ENCODE assay signal across 7 cellular contexts in the genomic region with DNA sequence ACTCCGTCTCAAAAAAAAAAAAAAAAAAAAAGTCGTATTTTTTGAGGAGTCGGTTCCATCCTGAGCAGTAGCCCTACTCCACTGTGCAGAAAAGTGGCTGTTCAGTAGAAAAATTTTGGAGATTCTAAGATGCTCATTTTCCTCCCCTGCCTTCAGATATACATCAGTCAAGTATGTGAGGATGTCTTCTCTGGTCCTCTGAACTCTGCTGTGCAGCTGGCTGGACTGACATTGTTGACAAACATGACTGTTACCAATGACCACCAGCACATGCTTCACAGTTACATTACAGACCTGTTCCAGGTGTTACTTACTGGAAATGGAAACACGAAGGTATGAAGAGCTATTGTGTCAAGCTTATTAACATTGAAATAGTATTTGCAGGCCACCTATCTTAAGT. TPM values are rescaled to one million over a fixed set of nuclear protein-coding genes. Genes with fewer than 3 reads are reported as not detected.
DNase-seq lines count a peak whose midpoint lies in the region; ATAC-seq, FAIRE-seq and TF ChIP-seq lines count a peak whose summit lies in the region.
"Not testable (repeated sequence)": the region's sequence is repeated elsewhere in the genome, so short reads cannot be mapped to it uniquely, and the experiment has no call there.
"Had no signal": no experiment of that assay in that cellular context is flagged by ENCODE, and none has a peak within 500 bp of the region (broad histone marks: within the 10 kb centered on the region; RNA-seq: fewer than 3 reads in every experiment).

No MANE protein-coding gene starts in this region.

- H3K4me3 ChIP-seq in K562; trophoblast cell (ENCODE audit: low read depth, low read length): not testable (repeated sequence)

- H3K4ac ChIP-seq in trophoblast cell (ENCODE audit: low read depth, low read length): not testable (repeated sequence)

- H3K27ac Mint-ChIP-seq in T-helper 17 cell: peak overlapping the region; percentile 75
- peak overlapping the region; percentile 40 for H3K27ac Mint-ChIP-seq in activated CD4-positive, alpha-beta memory T cell treated with anti-CD3 and anti-CD28 coated beads for 36 hours
- peak overlapping the region; percentile 3 for H3K27ac Mint-ChIP-seq in stimulated activated naive B cell treated with anti-CD40 and anti-IgM and Interleukin-4, amounts not matched to agents 10 μg/mL and 1 μg/mL and 100 μg/mL, for 72 hours

- H3K4me1 ChIP-seq in K562 (replicated peaks in 1 of 2; ENCODE audit: control insufficient read depth in 2 of 2, insufficient read depth in 2 of 2, low read length in 2 of 2); trophoblast cell (ENCODE audit: control insufficient read depth in 1 of 2, insufficient read depth in 2 of 2, low read length in 2 of 2): not testable (repeated sequence)

- not testable (repeated sequence) for H4K20me1 ChIP-seq in K562 (replicated peaks; ENCODE audit: control insufficient read depth, insufficient read depth, low read length)

- not testable (repeated sequence) for H2BK12ac ChIP-seq in trophoblast cell (ENCODE audit: low read length)

- H4K12ac ChIP-seq in trophoblast cell (ENCODE audit: low read depth, low read length): not testable (repeated sequence)

- H3K27me3 Mint-ChIP-seq in T-helper 17 cell; activated CD4-positive, alpha-beta memory T cell treated with anti-CD3 and anti-CD28 coated beads for 36 hours; stimulated activated naive B cell treated with anti-CD40 and anti-IgM and Interleukin-4, amounts not matched to agents 10 μg/mL and 1 μg/mL and 100 μg/mL, for 72 hours: not testable (repeated sequence)

- H2BK120ac ChIP-seq in trophoblast cell (ENCODE audit: insufficient read depth, low read length, poor library complexity): not testable (repeated sequence)

- H3K36me3 Mint-ChIP-seq in T-helper 17 cell (ENCODE audit: low read depth): not testable (repeated sequence)
- H3K36me3 Mint-ChIP-seq in activated CD4-positive, alpha-beta memory T cell treated with anti-CD3 and anti-CD28 coated beads for 36 hours: peaks cover 44% of the 10 kb centered on the region
- H3K36me3 Mint-ChIP-seq in stimulated activated naive B cell treated with anti-CD40 and anti-IgM and Interleukin-4, amounts not matched to agents 10 μg/mL and 1 μg/mL and 100 μg/mL, for 72 hours: peaks cover 30 to 50% of the 10 kb centered on the region in 2 donors

- not testable (repeated sequence) for H4K8ac ChIP-seq in trophoblast cell (ENCODE audit: low read depth, low read length)

- not testable (repeated sequence) for H3K79me1 ChIP-seq in trophoblast cell (ENCODE audit: low read length)

- TF ChIP-seq RAD21 in K562 (CRISPR knock-in tag; conservative IDR thresholded peaks at IDR 0.05 in 1 of 2, IDR thresholded peaks at IDR 0.05 in 1 of 2): not testable (repeated sequence)

- CTCF ChIA-PET in activated CD4-positive, alpha-beta memory T cell treated with anti-CD3 and anti-CD28 coated beads for 36 hours (lab: Charles Lee): interaction anchor here (1.0 kb wide), 1 partner anchor 17 kb away, joined by 3 read pairs; a partner anchor contains a TSS
- CTCF ChIA-PET in K562 (lab: Yijun Ruan, JAX; ENCODE audit: low intra/inter-chr PET ratio): not testable (repeated sequence)

- H3K36me3 ChIP-seq in K562 (ENCODE audit: control insufficient read depth, insufficient read depth, low read length): peaks cover 86% of the 10 kb centered on the region
- not testable (repeated sequence) for H3K36me3 ChIP-seq in trophoblast cell (ENCODE audit: control insufficient read depth in 1 of 2, insufficient read depth in 2 of 2, low read length in 2 of 2)

- not testable (repeated sequence) for H3K4me3 Mint-ChIP-seq in T-helper 17 cell; activated CD4-positive, alpha-beta memory T cell treated with anti-CD3 and anti-CD28 coated beads for 36 hours; stimulated activated naive B cell treated with anti-CD40 and anti-IgM and Interleukin-4, amounts not matched to agents 10 μg/mL and 1 μg/mL and 100 μg/mL, for 72 hours

- in situ Hi-C loops in K562 (cut with MboI): not testable (repeated sequence)

- not testable (repeated sequence) for H3K4me1 Mint-ChIP-seq in T-helper 17 cell; activated CD4-positive, alpha-beta memory T cell treated with anti-CD3 and anti-CD28 coated beads for 36 hours (ENCODE audit: low read depth); stimulated activated naive B cell treated with anti-CD40 and anti-IgM and Interleukin-4, amounts not matched to agents 10 μg/mL and 1 μg/mL and 100 μg/mL, for 72 hours

- not testable (repeated sequence) for H3K79me2 ChIP-seq in K562 (ENCODE audit: control insufficient read depth, insufficient read depth, low read length); trophoblast cell (ENCODE audit: control insufficient read depth, insufficient read depth, low read length, poor library complexity)

- H2AFZ ChIP-seq in K562 (ENCODE audit: low read depth, low read length); trophoblast cell (ENCODE audit: insufficient read depth, low read length, poor library complexity): not testable (repeated sequence)

- TF ChIP-seq EP300 in K562 (IDR thresholded peaks at IDR 0.05; ENCODE audit: low read length): not testable (repeated sequence)

- not testable (repeated sequence) for H3K4me2 ChIP-seq in K562 (ENCODE audit: insufficient read depth, low read length); trophoblast cell (ENCODE audit: low read length)

- not testable (repeated sequence) for ATAC-seq in T-helper 17 cell; K562; stimulated activated naive B cell treated with anti-CD40 and anti-IgM and Interleukin-4, amounts not matched to agents 10 μg/mL and 1 μg/mL and 100 μg/mL, for 72 hours (replicated peaks)

- H2AK5ac ChIP-seq in trophoblast cell (ENCODE audit: low read length): not testable (repeated sequence)

- H2BK5ac ChIP-seq in trophoblast cell (ENCODE audit: low read depth, low read length, poor library complexity): not testable (repeated sequence)

- H3K9ac ChIP-seq in K562 (ENCODE audit: insufficient read depth in 1 of 2, low read depth in 2 of 2, low read length in 2 of 2); trophoblast cell (ENCODE audit: low read length): not testable (repeated sequence)

- not testable (repeated sequence) for H3K27ac ChIP-seq in K562 (ENCODE audit: extremely low read depth, low read depth, low read length); trophoblast cell (ENCODE audit: low read depth, low read length)

- POLR2A ChIA-PET in activated CD4-positive, alpha-beta memory T cell treated with anti-CD3 and anti-CD28 coated beads for 36 hours (lab: Charles Lee): not testable (repeated sequence)
- POLR2A ChIA-PET in K562 (lab: Yijun Ruan, JAX): interaction anchor here (0.6 to 1.2 kb wide), 3 partner anchors 9 to 32 kb away, joined by 3 to 4 read pairs (median 3); a partner anchor contains a TSS

- not testable (repeated sequence) for DNase-seq in GM12891 (ENCODE audit: insufficient read length, low spot score); T-helper 17 cell; activated CD4-positive, alpha-beta memory T cell treated with anti-CD3 and anti-CD28 coated beads for 36 hours; K562 (ENCODE audit: extremely low read depth in 1 of 4, low spot score in 3 of 4); stimulated activated naive B cell treated with anti-CD40 and anti-IgM and Interleukin-4, amounts not matched to agents 10 μg/mL and 1 μg/mL and 100 μg/mL, for 72 hours
- DNase-seq in trophoblast cell: peak; percentile 58 to 84

- H3K27me3 ChIP-seq in K562 (ENCODE audit: control insufficient read depth in 2 of 2, insufficient read depth in 2 of 2, low read length in 2 of 2); trophoblast cell (ENCODE audit: insufficient read depth, low read length): not testable (repeated sequence)

- H3K23ac ChIP-seq in trophoblast cell (ENCODE audit: low read length): not testable (repeated sequence)

- H3K18ac ChIP-seq in trophoblast cell (ENCODE audit: low read length): not testable (repeated sequence)

- 85% methylated on average over 2 of the region's 4 CpGs for WGBS in K562 (ENCODE audit: insufficient coverage, low coverage, missing lambda C conversion rate)
- WGBS in trophoblast cell (ENCODE audit: extremely low coverage, insufficient coverage, insufficient read length): no CpG with 5 or more reads among the region's 4 CpGs

- not testable (repeated sequence) for TF ChIP-seq CTCF in K562 (IDR thresholded peaks at IDR 0.05 in 2 of 3, conservative IDR thresholded peaks at IDR 0.05 in 1 of 3; ENCODE audit: insufficient read depth in 2 of 3, low read depth in 1 of 3, low read length in 3 of 3)

- not testable (repeated sequence) for H3K9me1 ChIP-seq in K562 (ENCODE audit: control insufficient read depth, insufficient read depth, low read length)

- H4K91ac ChIP-seq in trophoblast cell (ENCODE audit: low read depth, low read length): not testable (repeated sequence)

- H3K9me3 ChIP-seq in T-helper 17 cell (ENCODE audit: control insufficient read depth, low read length, poor library complexity, severe bottlenecking); K562 (replicated peaks; ENCODE audit: control insufficient read depth, insufficient read depth, low read depth, low read length); trophoblast cell (ENCODE audit: insufficient read depth, low read depth, low read length): not testable (repeated sequence)

- FAIRE-seq in GM12891 (lab: Jason Lieb, UNC) (peak; percentile 52), K562 (lab: Jason Lieb, UNC) (peak; percentile 48)

- BruUV-seq in K562 (replicated peaks; lab: Mats Ljungman, UMichigan): not testable (repeated sequence)

- not testable (repeated sequence) for H3K9me3 Mint-ChIP-seq in activated CD4-positive, alpha-beta memory T cell treated with anti-CD3 and anti-CD28 coated beads for 36 hours; stimulated activated naive B cell treated with anti-CD40 and anti-IgM and Interleukin-4, amounts not matched to agents 10 μg/mL and 1 μg/mL and 100 μg/mL, for 72 hours

- intact Hi-C loops in activated CD4-positive, alpha-beta memory T cell treated with anti-CD3 and anti-CD28 coated beads for 36 hours (cut with micrococcal nuclease); K562 (cut with micrococcal nuclease): not testable (repeated sequence)

- H3K14ac ChIP-seq in trophoblast cell (ENCODE audit: low read length): not testable (repeated sequence)

- TF ChIP-seq POLR2A in GM12891 (IDR thresholded peaks at IDR 0.05; ENCODE audit: low read depth, low read length); K562 (conservative IDR thresholded peaks at IDR 0.05): not testable (repeated sequence)

RNA-seq across cellular contexts. Expression of a gene that starts 17.4 kb away (rescaled TPM):
- polyA plus RNA-seq in GM12891 (2012; ENCODE audit: low read depth, missing spikeins): 15.7 TPM
- total RNA-seq in T-helper 17 cell (10 to 100 TPM; 14.6 to 16.0 TPM), K562 (2014; rRNA removed) (75.5 and 81.1 TPM in 2 replicates), K562 (2014; rRNA removed; fragmentation: Illumina TruSeq; extraction: Trizol) (89.9 and 95.4 TPM in 2 replicates), K562 (2015; rRNA removed; fragmentation: Illumina TruSeq; extraction: Trizol) (69.6 and 72.6 TPM in 2 replicates), K562 (2021) (72.6 and 76.1 TPM in 2 replicates)
- 10 to 100 TPM; 49.7 to 53.3 TPM for total RNA-seq in activated CD4-positive, alpha-beta memory T cell treated with anti-CD3 and anti-CD28 coated beads for 36 hours
- 28.8 and 48.0 TPM in 2 replicates for total RNA-seq in K562 (2011; cell fraction: chromatin; rRNA removed; ENCODE audit: low replicate concordance)
- total RNA-seq in K562 (2011; cell fraction: nucleolus; rRNA removed): 30.0 and 34.1 TPM in 2 replicates
- 49.3 and 76.5 TPM in 2 replicates for total RNA-seq in K562 (2011; cell fraction: nucleoplasm; rRNA removed)
- polyA plus RNA-seq in K562 (2011; rRNA removed) (71.0 and 113 TPM in 2 replicates), K562 (2014; fragmentation: Illumina TruSeq; extraction: Trizol) (57.3 and 65.0 TPM in 2 replicates), K562 (2014; fragmentation: Nextera tagmentation; extraction: Ambion mirVana) (10 to 100 TPM; 17.0 to 22.7 TPM), K562 (2014; rRNA removed) (54.3 and 61.1 TPM in 2 replicates)
- 33.0 and 39.6 TPM in 2 replicates for polyA plus RNA-seq in K562 (2011; cell fraction: cytosol; rRNA removed)
- polyA plus RNA-seq in K562 (2011; cell fraction: nucleus; rRNA removed): 17.0 and 25.6 TPM in 2 replicates
- 56.1 and 61.4 TPM in 2 replicates for polyA plus RNA-seq in K562 (2012)
- 85.3 and 101 TPM in 2 replicates for polyA minus RNA-seq in K562 (2011; rRNA and poly(A)+ RNA removed)
- polyA minus RNA-seq in K562 (2011; cell fraction: cytosol; rRNA and poly(A)+ RNA removed): 29.8 and 46.7 TPM in 2 replicates
- polyA minus RNA-seq in K562 (2011; cell fraction: nucleus; rRNA and poly(A)+ RNA removed): 14.5 and 15.4 TPM in 2 replicates
- 14.8 and 16.6 TPM in 2 replicates for polyA plus RNA-seq in trophoblast cell (2013)

RNA-seq across cellular contexts. Expression of a gene that starts 17.7 kb away (rescaled TPM):
- polyA plus RNA-seq in GM12891 (2012; ENCODE audit: low read depth, missing spikeins): 0.18 TPM
- total RNA-seq in T-helper 17 cell (1 to 10 TPM; 1.3 to 1.4 TPM), K562 (2014; rRNA removed) (16.3 and 17.5 TPM in 2 replicates), K562 (2014; rRNA removed; fragmentation: Illumina TruSeq; extraction: Trizol) (30.5 and 38.3 TPM in 2 replicates), K562 (2015; rRNA removed; fragmentation: Illumina TruSeq; extraction: Trizol) (21.2 and 23.7 TPM in 2 replicates), K562 (2021) (27.0 and 27.4 TPM in 2 replicates)
- total RNA-seq in activated CD4-positive, alpha-beta memory T cell treated with anti-CD3 and anti-CD28 coated beads for 36 hours: under 1 TPM; 0.45 to 0.63 TPM
- 173 and 352 TPM in 2 replicates for total RNA-seq in K562 (2011; cell fraction: chromatin; rRNA removed; ENCODE audit: low replicate concordance)
- 92.4 and 117 TPM in 2 replicates for total RNA-seq in K562 (2011; cell fraction: nucleolus; rRNA removed)
- 138 and 171 TPM in 2 replicates for total RNA-seq in K562 (2011; cell fraction: nucleoplasm; rRNA removed)
- polyA plus RNA-seq in K562 (2011; rRNA removed) (45.6 and 55.0 TPM in 2 replicates), K562 (2014; fragmentation: Illumina TruSeq; extraction: Trizol) (22.4 and 24.1 TPM in 2 replicates), K562 (2014; fragmentation: Nextera tagmentation; extraction: Ambion mirVana) (10 to 100 TPM; 25.4 to 26.6 TPM), K562 (2014; rRNA removed) (19.7 and 20.4 TPM in 2 replicates)
- 19.5 and 28.3 TPM in 2 replicates for polyA plus RNA-seq in K562 (2011; cell fraction: cytosol; rRNA removed)
- polyA plus RNA-seq in K562 (2011; cell fraction: nucleus; rRNA removed): 45.8 and 53.1 TPM in 2 replicates
- 33.4 and 68.8 TPM in 2 replicates for polyA plus RNA-seq in K562 (2012)
- 104 and 108 TPM in 2 replicates for polyA minus RNA-seq in K562 (2011; rRNA and poly(A)+ RNA removed)
- 23.8 and 28.0 TPM in 2 replicates for polyA minus RNA-seq in K562 (2011; cell fraction: cytosol; rRNA and poly(A)+ RNA removed)
- polyA minus RNA-seq in K562 (2011; cell fraction: nucleus; rRNA and poly(A)+ RNA removed): 101 and 137 TPM in 2 replicates
- 0.22 TPM in 2 replicates for polyA plus RNA-seq in trophoblast cell (2013)
- polyA plus RNA-seq: CD14-positive monocyte had no signal

RNA-seq across cellular contexts. Expression of a gene that starts 56.6 kb away (rescaled TPM):
- polyA plus RNA-seq in GM12891 (2012; ENCODE audit: low read depth, missing spikeins): 1.5 TPM
- total RNA-seq in T-helper 17 cell (1 to 10 TPM; 2.4 to 3.7 TPM), K562 (2014; rRNA removed) (3.2 and 3.7 TPM in 2 replicates), K562 (2014; rRNA removed; fragmentation: Illumina TruSeq; extraction: Trizol) (7.5 and 8.5 TPM in 2 replicates), K562 (2015; rRNA removed; fragmentation: Illumina TruSeq; extraction: Trizol) (6.4 and 7.6 TPM in 2 replicates), K562 (2021) (7.7 and 8.4 TPM in 2 replicates)
- total RNA-seq in activated CD4-positive, alpha-beta memory T cell treated with anti-CD3 and anti-CD28 coated beads for 36 hours: 1 to 10 TPM; 8.4 to 9.3 TPM
- 24.9 and 78.6 TPM in 2 replicates for total RNA-seq in K562 (2011; cell fraction: chromatin; rRNA removed; ENCODE audit: low replicate concordance)
- 16.2 and 17.8 TPM in 2 replicates for total RNA-seq in K562 (2011; cell fraction: nucleolus; rRNA removed)
- total RNA-seq in K562 (2011; cell fraction: nucleoplasm; rRNA removed): 32.8 and 53.8 TPM in 2 replicates
- polyA plus RNA-seq in K562 (2011; rRNA removed) (9.9 and 11.0 TPM in 2 replicates), K562 (2014; fragmentation: Illumina TruSeq; extraction: Trizol) (5.9 and 7.1 TPM in 2 replicates), K562 (2014; fragmentation: Nextera tagmentation; extraction: Ambion mirVana) (1 to 10 TPM; 5.7 to 7.7 TPM), K562 (2014; rRNA removed) (5.6 and 6.9 TPM in 2 replicates)
- 2.3 and 4.9 TPM in 2 replicates for polyA plus RNA-seq in K562 (2011; cell fraction: cytosol; rRNA removed)
- polyA plus RNA-seq in K562 (2011; cell fraction: nucleus; rRNA removed): 22.0 and 24.8 TPM in 2 replicates
- polyA plus RNA-seq in K562 (2012): 5.8 and 7.7 TPM in 2 replicates
- 12.4 and 15.3 TPM in 2 replicates for polyA minus RNA-seq in K562 (2011; rRNA and poly(A)+ RNA removed)
- polyA minus RNA-seq in K562 (2011; cell fraction: cytosol; rRNA and poly(A)+ RNA removed): 2.4 and 5.5 TPM in 2 replicates
- polyA minus RNA-seq in K562 (2011; cell fraction: nucleus; rRNA and poly(A)+ RNA removed): 12.9 and 16.0 TPM in 2 replicates
- 2.5 and 2.7 TPM in 2 replicates for polyA plus RNA-seq in trophoblast cell (2013)

Comparison
In these comparisons a context has a peak if more than half of its experiments do, and no peak if none do; other contexts are left out.
1. H3K27ac Mint-ChIP-seq: peak in every context shown above with its lines; median percentile 75 in T-helper 17 cell; 40 in activated CD4-positive, alpha-beta memory T cell treated with anti-CD3 and anti-CD28 coated beads for 36 hours; 3 in stimulated activated naive B cell treated with anti-CD40 and anti-IgM and Interleukin-4, amounts not matched to agents 10 μg/mL and 1 μg/mL and 100 μg/mL, for 72 hours.
2. RNA of a gene that starts 17.7 kb away (total RNA-seq): 16.3 to 352 TPM in K562; 1.3 to 1.4 TPM in T-helper 17 cell and 0.45 to 0.63 TPM in activated CD4-positive, alpha-beta memory T cell treated with anti-CD3 and anti-CD28 coated beads for 36 hours; every median in the first group is over 4 times any median in the second.